In genomic region chr1:114620419-114620818, GRCh38 we compare ENCODE assay signal across 15 cellular contexts.
"Had no signal": no experiment of that assay in that cellular context is flagged by ENCODE, and none has a peak within 500 bp of the region (broad histone marks: within the 10 kb centered on the region; RNA-seq: fewer than 3 reads in every experiment).

No MANE protein-coding gene starts in this region.

- H3K27me3 Mint-ChIP-seq: activated naive CD8-positive, alpha-beta T cell treated with anti-CD3 and anti-CD28 coated beads for 36 hours had no signal

- H3K27me3 ChIP-seq: brain microvascular endothelial cell, gastrocnemius medialis, ovary had no signal

- H3K9me3 ChIP-seq: gastrocnemius medialis, ovary had no signal

- H3K27ac Mint-ChIP-seq: activated CD4-positive, alpha-beta memory T cell treated with anti-CD3 and anti-CD28 coated beads, Interleukin-2, amount 10 ng/mL, durations not matched to agents 7 days and 5 days; activated CD4-positive, alpha-beta T cell treated with anti-CD3 and anti-CD28 coated beads for 36 hours; activated naive CD8-positive, alpha-beta T cell treated with anti-CD3 and anti-CD28 coated beads for 36 hours; activated T-cell treated with anti-CD3 and anti-CD28 coated beads, Interleukin-2, amount 50 U/mL, for 72 hours; stimulated activated naive CD8-positive, alpha-beta T cell treated with anti-CD3 and anti-CD28 coated beads, Interleukin-15, Interleukin-2, amounts not matched to agents 100 ng/mL and 50 ng/mL, for 24 hours had no signal

- H3K36me3 ChIP-seq: brain microvascular endothelial cell, ovary, WERI-Rb-1 had no signal

- DNase-seq: activated CD4-positive, alpha-beta memory T cell treated with anti-CD3 and anti-CD28 coated beads, Interleukin-2, amount 10 ng/mL, durations not matched to agents 7 days and 5 days; activated CD4-positive, alpha-beta T cell treated with anti-CD3 and anti-CD28 coated beads for 36 hours; activated CD8-positive, alpha-beta memory T cell treated with anti-CD3 and anti-CD28 coated beads, Interleukin-2, amount 50 U/mL, for 4 hours; activated gamma-delta T cell treated with Interleukin-2 at 50 U/mL for 16 hours; activated naive CD8-positive, alpha-beta T cell treated with anti-CD3 and anti-CD28 coated beads for 36 hours; activated T-cell treated with anti-CD3 and anti-CD28 coated beads, Interleukin-2, amount 50 U/mL, for 72 hours; brain microvascular endothelial cell; gastrocnemius medialis; kidney glomerular epithelial cell; ovary; stimulated activated CD4-positive, alpha-beta T cell treated with anti-CD3 and anti-CD28 coated beads, Interleukin-4, amount 100 ng/mL, for 1 hour; stimulated activated CD8-positive, alpha-beta memory T cell treated with anti-CD3 and anti-CD28 coated beads, Interleukin-4, amount 100 ng/mL, for 48 hours; WERI-Rb-1 had no signal

- H3K27ac ChIP-seq: brain microvascular endothelial cell, ovary, WERI-Rb-1 had no signal

- H3K9me3 Mint-ChIP-seq: activated CD4-positive, alpha-beta memory T cell treated with anti-CD3 and anti-CD28 coated beads, Interleukin-2, amount 10 ng/mL, durations not matched to agents 7 days and 5 days; activated naive CD8-positive, alpha-beta T cell treated with anti-CD3 and anti-CD28 coated beads for 36 hours; activated T-cell treated with anti-CD3 and anti-CD28 coated beads, Interleukin-2, amount 50 U/mL, for 72 hours; stimulated activated naive CD8-positive, alpha-beta T cell treated with anti-CD3 and anti-CD28 coated beads, Interleukin-15, Interleukin-2, amounts not matched to agents 100 ng/mL and 50 ng/mL, for 24 hours had no signal

- H3K4me1 ChIP-seq: gastrocnemius medialis had no signal

- H3K4me3 ChIP-seq: gastrocnemius medialis, ovary had no signal

- H3K4me3 Mint-ChIP-seq: activated CD4-positive, alpha-beta memory T cell treated with anti-CD3 and anti-CD28 coated beads, Interleukin-2, amount 10 ng/mL, durations not matched to agents 7 days and 5 days; activated CD4-positive, alpha-beta T cell treated with anti-CD3 and anti-CD28 coated beads for 36 hours; activated naive CD8-positive, alpha-beta T cell treated with anti-CD3 and anti-CD28 coated beads for 36 hours; activated T-cell treated with anti-CD3 and anti-CD28 coated beads, Interleukin-2, amount 50 U/mL, for 72 hours; neural crest cell; stimulated activated naive CD8-positive, alpha-beta T cell treated with anti-CD3 and anti-CD28 coated beads, Interleukin-15, Interleukin-2, amounts not matched to agents 100 ng/mL and 50 ng/mL, for 24 hours had no signal

- H3K4me1 Mint-ChIP-seq: activated CD4-positive, alpha-beta memory T cell treated with anti-CD3 and anti-CD28 coated beads, Interleukin-2, amount 10 ng/mL, durations not matched to agents 7 days and 5 days; activated CD4-positive, alpha-beta T cell treated with anti-CD3 and anti-CD28 coated beads for 36 hours; activated naive CD8-positive, alpha-beta T cell treated with anti-CD3 and anti-CD28 coated beads for 36 hours; neural crest cell had no signal
